Comparison of ENCODE assay signal across 37 cellular contexts in the genomic region with DNA sequence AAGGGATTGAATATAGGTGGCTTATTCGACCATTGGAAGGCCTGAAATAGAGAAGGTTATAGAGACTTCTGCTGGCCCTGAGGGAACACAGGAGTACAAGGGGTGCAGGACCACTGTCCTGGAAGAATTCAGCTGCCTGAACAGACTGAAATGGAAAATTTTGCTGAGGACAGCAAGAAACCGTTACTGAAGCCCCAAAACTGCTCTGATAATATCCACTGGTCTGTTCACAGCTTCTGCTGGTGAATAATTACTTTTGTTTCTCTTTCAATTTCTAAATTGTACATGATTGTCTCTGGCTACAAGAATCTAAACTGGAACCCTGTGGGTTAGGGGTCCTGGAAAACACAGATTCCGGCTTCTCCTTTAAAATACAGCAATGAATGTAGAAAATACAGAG.
DNase-seq lines count a peak whose midpoint lies in the region; ATAC-seq, FAIRE-seq and TF ChIP-seq lines count a peak whose summit lies in the region.
"Had no signal": no experiment of that assay in that cellular context is flagged by ENCODE, and none has a peak within 500 bp of the region (broad histone marks: within the 10 kb centered on the region; RNA-seq: fewer than 3 reads in every experiment).

No MANE protein-coding gene starts in this region.

- no TSS peak for BruUV-seq in K562 (replicated peaks; lab: Mats Ljungman, UMichigan)

- in situ Hi-C loops in K562 (cut with MboI) = no loop called here

- no peak overlapping the region for H3K4me3 ChIP-seq in K562
- H3K4me3 ChIP-seq: breast epithelium, esophagus squamous epithelium, heart left ventricle, left lung, MG63, neural progenitor cell, pancreas, skin epidermis had no signal

- TF ChIP-seq RAD21 in K562 (CRISPR knock-in tag; conservative IDR thresholded peaks at IDR 0.05 in 1 of 2, IDR thresholded peaks at IDR 0.05 in 1 of 2) = no peak

- H4K20me1 ChIP-seq in K562 (replicated peaks; ENCODE audit: control insufficient read depth, insufficient read depth, low read length) = no peaks in the 10 kb centered on the region

- no peak overlapping the region for H3K27ac ChIP-seq in K562 (ENCODE audit: extremely low read depth, low read depth, low read length)
- H3K27ac ChIP-seq: breast epithelium, esophagus squamous epithelium, foreskin keratinocyte, heart left ventricle, left lung, neural progenitor cell, pancreas, skin epidermis had no signal

- no peaks in the 10 kb centered on the region for H3K36me3 ChIP-seq in K562 (ENCODE audit: control insufficient read depth, insufficient read depth, low read length)
- H3K36me3 ChIP-seq: esophagus squamous epithelium, heart left ventricle, left lung, MG63, neural progenitor cell, pancreas had no signal

- ATAC-seq in GM18858 (IDR thresholded peaks at IDR 0.05; ENCODE audit: unreplicated experiment) (peak; percentile 44), GM21737 (IDR thresholded peaks at IDR 0.05; ENCODE audit: unreplicated experiment) (peak; percentile 74), HG03457 (IDR thresholded peaks at IDR 0.05; ENCODE audit: unreplicated experiment) (peak; percentile 75), K562 (no peak), GM21526 (IDR thresholded peaks at IDR 0.05; ENCODE audit: low FRiP score, unreplicated experiment) (no peak)
- ATAC-seq: foreskin keratinocyte, heart left ventricle, left lung, pancreas had no signal

- no peak for TF ChIP-seq EP300 in K562 (IDR thresholded peaks at IDR 0.05; ENCODE audit: low read length)

- H3K4me1 ChIP-seq in K562 (replicated peaks in 1 of 2; ENCODE audit: control insufficient read depth in 2 of 2, insufficient read depth in 2 of 2, low read length in 2 of 2) = no peaks in the 10 kb centered on the region
- H3K4me1 ChIP-seq: breast epithelium, esophagus squamous epithelium, foreskin keratinocyte, heart left ventricle, left lung, neural progenitor cell, pancreas had no signal

- 0% methylated on average over 3 of the region's 3 CpGs for WGBS in K562 (ENCODE audit: insufficient coverage, low coverage, missing lambda C conversion rate)

- CTCF ChIA-PET in K562 (lab: Yijun Ruan, JAX; ENCODE audit: low intra/inter-chr PET ratio) = no interaction called here

- no peak for TF ChIP-seq POLR2A in K562 (conservative IDR thresholded peaks at IDR 0.05)

- H3K9me1 ChIP-seq in K562 (ENCODE audit: control insufficient read depth, insufficient read depth, low read length) = no peaks in the 10 kb centered on the region

- DNase-seq in K562 (ENCODE audit: extremely low read depth in 1 of 4, low spot score in 3 of 4) = no peak
- DNase-seq in foreskin melanocyte = no peak
- no peak for DNase-seq in DMS153 treated with DMSO at 0.1 percent for 48 hours (lab: John Stamatoyannopoulos, UW; ENCODE audit: unreplicated experiment)
- DNase-seq in NCI-H1105 (lab: John Stamatoyannopoulos, UW) = no peak
- DNase-seq: activated CD4-positive, alpha-beta T cell treated with anti-CD3 and anti-CD28 coated beads for 48 hours; activated CD8-positive, alpha-beta memory T cell treated with anti-CD3 and anti-CD28 coated beads for 24 hours; activated T-cell treated with anti-CD3 and anti-CD28 coated beads for 4 hours; anterior cingulate cortex; CD8-positive, alpha-beta memory T cell; DMS 273 treated with DMSO at 0.1 percent for 48 hours; EL; esophagus squamous epithelium; foreskin keratinocyte; HCEC 1CT; heart left ventricle; islet precursor cell; KBM-7; left lung; mesendoderm; MG63; NCI-H2029 treated with DMSO at 0.1 percent for 48 hours; NCI-H526; pancreas; retina; SIG-M5; substantia nigra; SW 1271; trophoblast cell had no signal

- no peak overlapping the region for H2AFZ ChIP-seq in K562 (ENCODE audit: low read depth, low read length)
- H2AFZ ChIP-seq: neural progenitor cell had no signal

- no peak for TF ChIP-seq CTCF in K562 (IDR thresholded peaks at IDR 0.05 in 2 of 3, conservative IDR thresholded peaks at IDR 0.05 in 1 of 3; ENCODE audit: insufficient read depth in 2 of 3, low read depth in 1 of 3, low read length in 3 of 3)

- POLR2A ChIA-PET in K562 (lab: Yijun Ruan, JAX) = no interaction called here

- intact Hi-C loops in K562 (cut with micrococcal nuclease) = no loop called here

- no peaks in the 10 kb centered on the region for H3K79me2 ChIP-seq in K562 (ENCODE audit: control insufficient read depth, insufficient read depth, low read length)

- no peak overlapping the region for H3K4me2 ChIP-seq in K562 (ENCODE audit: insufficient read depth, low read length)
- H3K4me2 ChIP-seq: neural progenitor cell had no signal

- FAIRE-seq in K562 (lab: Jason Lieb, UNC) = no peak
- FAIRE-seq: GM12891, pancreas, RCC 7860 had no signal

- no peaks in the 10 kb centered on the region for H3K27me3 ChIP-seq in K562 (ENCODE audit: control insufficient read depth in 2 of 2, insufficient read depth in 2 of 2, low read length in 2 of 2)
- H3K27me3 ChIP-seq: breast epithelium, esophagus squamous epithelium, foreskin keratinocyte, heart left ventricle, left lung, MG63, neural progenitor cell, pancreas had no signal

- no peaks in the 10 kb centered on the region; the same call in 1 of the 2 replicates for H3K9me3 ChIP-seq in K562 (replicated peaks; ENCODE audit: control insufficient read depth, insufficient read depth, low read depth, low read length)
- H3K9me3 ChIP-seq: breast epithelium, esophagus squamous epithelium, left lung, MG63, pancreas had no signal

- no peak overlapping the region for H3K9ac ChIP-seq in K562 (ENCODE audit: insufficient read depth in 1 of 2, low read depth in 2 of 2, low read length in 2 of 2)
- H3K9ac ChIP-seq: neural progenitor cell had no signal

TF ChIP-seq in K562, 482 proteins besides CTCF, POLR2A, EP300 and RAD21:
- TF ChIP-seq ZNF124 (CRISPR knock-in tag; IDR thresholded peaks at IDR 0.05) (no peak), MAFF (IDR thresholded peaks at IDR 0.05; ENCODE audit: low read length) (peak; percentile 34)

Comparison
In these comparisons a context has a peak if more than half of its experiments do, and no peak if none do; other contexts are left out.
1. ATAC-seq: peak in GM18858 (single experiment), GM21737 (single experiment) and HG03457 (single experiment); none in K562 (single experiment) and GM21526 (single experiment).